ENCODE assay signal across 8 cellular contexts in the genomic region with DNA sequence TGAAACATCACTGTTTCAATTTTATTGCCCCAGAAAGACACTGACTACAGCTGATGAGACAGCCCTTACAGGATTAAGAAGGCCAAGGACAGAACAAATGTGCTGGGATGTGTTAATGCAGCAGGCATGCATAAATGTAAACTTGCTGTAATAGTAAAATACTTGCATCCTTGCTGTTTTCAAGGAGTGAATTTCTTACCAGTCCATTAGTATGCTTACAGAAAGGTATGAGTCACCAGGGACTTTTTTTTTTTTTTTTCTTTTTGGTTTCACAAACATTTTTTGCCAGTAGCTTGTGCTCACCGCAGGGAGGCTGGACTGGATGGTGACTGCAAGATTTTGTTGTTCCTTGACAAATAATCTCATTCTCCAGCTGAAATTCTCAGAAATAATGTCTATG. TPM values are rescaled to one million over a fixed set of nuclear protein-coding genes. Genes with fewer than 3 reads are reported as not detected.
DNase-seq lines count a peak whose midpoint lies in the region; ATAC-seq, FAIRE-seq and TF ChIP-seq lines count a peak whose summit lies in the region.

No MANE protein-coding gene starts in this region.

- ATAC-seq in GM18520 (IDR thresholded peaks at IDR 0.05; ENCODE audit: unreplicated experiment): peak; percentile 95
- ATAC-seq in mucosa of descending colon: no peak

- no peak overlapping the region for H3K27ac Mint-ChIP-seq in immature natural killer cell

- H3K4me1 ChIP-seq in HAP-1 (no peaks in the 10 kb centered on the region), mucosa of descending colon (ENCODE audit: low read depth) (no peaks in the 10 kb centered on the region)

- H3K36me3 ChIP-seq in HAP-1 (replicated peaks): no peaks in the 10 kb centered on the region
- H3K36me3 ChIP-seq in mucosa of descending colon (ENCODE audit: low read depth): no peaks in the 10 kb centered on the region

- H3K4me1 Mint-ChIP-seq in immature natural killer cell: no peaks in the 10 kb centered on the region

- H3K27me3 ChIP-seq in HAP-1 (ENCODE audit: low read depth): no peaks in the 10 kb centered on the region

- CTCF ChIA-PET in HEK293T (lab: Yijun Ruan, JAX): interaction anchor here (0.6 kb wide), 1 partner anchor 64 kb away, joined by 3 read pairs; no protein-coding TSS in a partner anchor

- DNase-seq in HEK293T (ENCODE audit: extremely low spot score) (no peak), RCC 7860 (ENCODE audit: low spot score) (peak; percentile 38), kidney tubule cell (ENCODE audit: low spot score) (peak; percentile 84), immature natural killer cell (no peak), SHP77 treated with DMSO at 0.1 percent for 48 hours (lab: John Stamatoyannopoulos, UW) (no peak), HAP-1 (ENCODE audit: low spot score in 2 of 2) (no peak), mucosa of descending colon (no peak)

- no peak overlapping the region for H3K4me3 Mint-ChIP-seq in immature natural killer cell

- in situ Hi-C loops in HAP-1 (cut with MboI; ENCODE audit: low sequenced_read_pairs): no loop called here

- H3K36me3 Mint-ChIP-seq in immature natural killer cell: no peaks in the 10 kb centered on the region

- H3K4me3 ChIP-seq in HAP-1: no peak overlapping the region
- H3K4me3 ChIP-seq in mucosa of descending colon: no peak overlapping the region

- H3K27me3 Mint-ChIP-seq in immature natural killer cell (ENCODE audit: low read depth in 3 of 3): peaks cover 0 to 9% (median 2%) of the 10 kb centered on the region in 3 donors

- intact Hi-C loops in mucosa of descending colon (cut with DNase I, micrococcal nuclease): no loop called here

- no peak for FAIRE-seq in RCC 7860 (lab: Jason Lieb, UNC)

- H3K9me3 ChIP-seq in HAP-1: no peaks in the 10 kb centered on the region
- H3K9me3 ChIP-seq in mucosa of descending colon: no peaks in the 10 kb centered on the region

- H3K9me3 Mint-ChIP-seq in immature natural killer cell: no peaks in the 10 kb centered on the region

- TF ChIP-seq CTCF in mucosa of descending colon (IDR thresholded peaks at IDR 0.05): no peak

- POLR2A ChIA-PET in HEK293T (lab: Yijun Ruan, JAX): no interaction called here

TF ChIP-seq in HEK293T, 16 proteins besides CTCF, POLR2A, EP300 and RAD21:
- no peak for TF ChIP-seq FOXA1 (IDR thresholded peaks at IDR 0.05)
- TF ChIP-seq NFRKB (IDR thresholded peaks at IDR 0.05): no peak
- TF ChIP-seq ZNF384 (IDR thresholded peaks at IDR 0.05): peak; percentile 90
- no peak for TF ChIP-seq LEF1 (IDR thresholded peaks at IDR 0.05; ENCODE audit: borderline replicate concordance)
- no peak for TF ChIP-seq FOXK2 (IDR thresholded peaks at IDR 0.05)
- TF ChIP-seq HDGF (IDR thresholded peaks at IDR 0.05; ENCODE audit: borderline replicate concordance): no peak

RNA-seq across cellular contexts. Expression of gene GPR180, which starts 55.1 kb away (rescaled TPM):
- polyA plus RNA-seq in immature natural killer cell: 1 to 10 TPM in 2 of 3 donors, under 1 TPM in 1; 0.75 to 3.3 (median 1.0) TPM
- total RNA-seq in mucosa of descending colon: 1 to 10 TPM; 2.7 to 4.8 (median 3.8) TPM

RNA-seq across cellular contexts. Expression of gene SOX21, which starts 55.6 kb away (rescaled TPM):
- polyA plus RNA-seq in immature natural killer cell: not detected
- not detected for total RNA-seq in mucosa of descending colon

Comparison
In these comparisons a context has a peak if more than half of its experiments do, and no peak if none do; other contexts are left out.
1. DNase-seq: peak in RCC 7860 (single experiment) and kidney tubule cell (single experiment); none in HEK293T (single experiment), immature natural killer cell (0 of 3), SHP77 treated with DMSO at 0.1 percent for 48 hours (single experiment), HAP-1 (0 of 2) and mucosa of descending colon (0 of 3).